Comparison of ENCODE assay signal across 8 cellular contexts in the genomic region with DNA sequence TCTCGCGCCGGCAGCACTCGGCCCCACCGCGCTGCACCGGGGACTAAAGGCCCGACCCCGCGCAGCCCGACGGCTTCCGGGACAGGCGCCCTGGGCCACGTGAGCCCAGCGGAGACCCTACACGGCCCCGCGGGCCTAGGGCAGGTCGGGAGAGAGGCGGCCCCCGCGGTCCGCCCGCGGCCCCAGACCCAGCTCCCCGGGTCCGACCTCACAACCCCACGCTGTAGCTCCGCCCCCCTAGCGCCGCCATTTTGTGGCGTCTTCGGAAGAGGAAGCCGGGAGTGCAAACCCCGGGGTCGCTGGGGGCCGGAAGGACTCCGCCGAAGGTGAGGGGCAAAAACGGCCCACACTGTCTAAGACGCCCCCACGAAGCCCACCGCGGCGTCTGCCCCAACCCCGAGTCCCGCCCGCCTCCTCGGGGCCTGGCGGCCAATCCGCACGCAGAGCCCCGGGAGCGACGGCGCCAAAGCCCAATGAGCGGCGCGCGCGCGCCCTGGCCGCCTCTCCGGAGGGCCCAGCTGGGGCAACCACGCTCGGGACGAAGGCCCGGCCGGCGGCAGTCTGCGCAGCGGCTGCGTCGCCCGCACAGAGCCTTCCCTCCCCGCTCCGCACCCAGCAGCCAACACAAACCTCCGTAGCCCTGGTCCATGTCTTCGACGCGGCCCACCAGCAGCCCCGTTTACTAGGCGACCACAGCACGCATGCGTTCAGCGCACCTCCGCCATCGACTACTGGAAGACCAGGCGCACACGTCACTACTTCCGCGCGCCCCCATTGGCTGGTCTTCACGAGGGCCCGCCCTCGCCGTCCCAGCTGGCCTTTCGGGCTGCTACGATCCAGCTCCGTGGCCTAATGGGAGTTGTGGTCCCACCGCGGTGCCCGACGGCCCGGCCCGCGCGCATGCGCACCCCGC. TPM values are rescaled to one million over a fixed set of nuclear protein-coding genes. Genes with fewer than 3 reads are reported as not detected.
DNase-seq lines count a peak whose midpoint lies in the region; ATAC-seq and TF ChIP-seq lines count a peak whose summit lies in the region.

A gene (minus strand): TSS at position 705 of the 913 bp plus-strand sequence. CDS start 56 bp downstream, at position 649.

- intact Hi-C loops in vagina (cut with DNase I) = loop anchor here (5.0 kb wide), 1 partner anchor 58 kb away; no protein-coding TSS in a partner anchor

- peak; percentile 96 to 98 for DNase-seq in NCI-H2081 (lab: John Stamatoyannopoulos, UW)
- DNase-seq in T-helper 9 cell = peak; percentile 94
- peak; percentile 96 for DNase-seq in astrocyte of the cerebellum (ENCODE audit: low read depth)
- DNase-seq in hepatic stellate cell (ENCODE audit: low spot score) = peak; percentile 100
- peak in 1 of 2 donors; percentile 99 for DNase-seq in vagina (ENCODE audit: extremely low spot score in 2 of 2)

- peaks cover 11% of the 10 kb centered on the region for H3K4me1 ChIP-seq in rectal smooth muscle tissue (ENCODE audit: control insufficient read depth, insufficient read depth, low read length)
- H3K4me1 ChIP-seq in vagina = peaks cover 50% of the 10 kb centered on the region

- H3K4me3 ChIP-seq in astrocyte of the cerebellum (ENCODE audit: low read depth, low read length) (peak within 1 kb of the TSS; percentile 97), rectal smooth muscle tissue (ENCODE audit: low read length) (peak within 1 kb of the TSS; percentile 92), vagina (peak within 1 kb of the TSS; percentile 98 to 100)

- peak in 1 of 2 donors; percentile 67 for TF ChIP-seq POLR2A in vagina (IDR thresholded peaks at IDR 0.05)

- TF ChIP-seq CTCF in astrocyte of the cerebellum (IDR thresholded peaks at IDR 0.05; ENCODE audit: low read depth, low read length, missing control alignments) (no peak), vagina (IDR thresholded peaks at IDR 0.05) (no peak)

- H3K36me3 ChIP-seq in rectal smooth muscle tissue (ENCODE audit: control insufficient read depth, insufficient read depth, low read length) (peaks cover 2% of the 10 kb centered on the region), vagina (no peaks in the 10 kb centered on the region)

- H3K9ac ChIP-seq in rectal smooth muscle tissue (ENCODE audit: low read length) = peak within 1 kb of the TSS; percentile 60

- in situ Hi-C loops in astrocyte of the cerebellum (cut with HindIII; ENCODE audit: low sequenced_read_pairs) = loop anchor here (5.0 kb wide), 1 partner anchor 52 kb away; no protein-coding TSS in a partner anchor

- H3K27ac ChIP-seq in rectal smooth muscle tissue (ENCODE audit: low read depth, low read length) = peak within 1 kb of the TSS; percentile 99
- H3K27ac ChIP-seq in vagina = peak within 1 kb of the TSS; percentile 95

- H3K27me3 ChIP-seq in rectal smooth muscle tissue (ENCODE audit: control insufficient read depth, insufficient read depth, low read length) = no peaks in the 10 kb centered on the region
- no peaks in the 10 kb centered on the region for H3K27me3 ChIP-seq in vagina

- ATAC-seq in GM18517 (IDR thresholded peaks at IDR 0.05; ENCODE audit: unreplicated experiment) = peak; percentile 67
- ATAC-seq in HG03039 (IDR thresholded peaks at IDR 0.05; ENCODE audit: unreplicated experiment) = peak; percentile 71

- no peaks in the 10 kb centered on the region for H3K9me3 ChIP-seq in vagina

RNA-seq across cellular contexts. Expression of the gene that starts here (rescaled TPM):
- 27.7 TPM for total RNA-seq in vagina
